21 cellular contexts compared by ENCODE assay signal in genomic region chr17:77036136-77036840, GRCh38.
DNase-seq lines count a peak whose midpoint lies in the region; ATAC-seq and FAIRE-seq lines count a peak whose summit lies in the region.
"Had no signal": no experiment of that assay in that cellular context is flagged by ENCODE, and none has a peak within 500 bp of the region (broad histone marks: within the 10 kb centered on the region; RNA-seq: fewer than 3 reads in every experiment).

No MANE protein-coding gene starts in this region.

- peaks cover 21% of the 10 kb centered on the region for H3K4me1 Mint-ChIP-seq in stimulated activated memory B cell treated with anti-CD40 and anti-IgM and Interleukin-4, amounts not matched to agents 10 μg/mL and 1 μg/mL and 100 μg/mL, for 72 hours
- peaks cover 3% of the 10 kb centered on the region for H3K4me1 Mint-ChIP-seq in T-helper 17 cell
- H3K4me1 Mint-ChIP-seq: activated CD4-positive, alpha-beta T cell treated with anti-CD3 and anti-CD28 coated beads, Interleukin-2, amount 10 ng/mL, durations not matched to agents 24 days and 14 days had no signal

- H3K4me3 Mint-ChIP-seq in stimulated activated memory B cell treated with anti-CD40 and anti-IgM and Interleukin-4, amounts not matched to agents 10 μg/mL and 1 μg/mL and 100 μg/mL, for 72 hours: no peak overlapping the region
- H3K4me3 Mint-ChIP-seq in T-helper 17 cell: no peak overlapping the region
- H3K4me3 Mint-ChIP-seq: activated CD4-positive, alpha-beta T cell treated with anti-CD3 and anti-CD28 coated beads, Interleukin-2, amount 10 ng/mL, durations not matched to agents 24 days and 14 days; activated T-cell treated with anti-CD3 and anti-CD28 coated beads, Interleukin-2, amount 50 U/mL, for 72 hours; T-helper 2 cell treated with Interferon-gamma antibody and Interleukin-4, amounts not matched to agents 5 μg/mL and 100 μg/mL, for 36 hours had no signal

- H3K9me3 ChIP-seq in T-helper 17 cell (ENCODE audit: control insufficient read depth, low read length, poor library complexity, severe bottlenecking): no peaks in the 10 kb centered on the region
- H3K9me3 ChIP-seq: adrenal gland, transverse colon had no signal

- peaks cover 89% of the 10 kb centered on the region for H3K27me3 Mint-ChIP-seq in stimulated activated memory B cell treated with anti-CD40 and anti-IgM and Interleukin-4, amounts not matched to agents 10 μg/mL and 1 μg/mL and 100 μg/mL, for 72 hours
- H3K27me3 Mint-ChIP-seq in T-helper 17 cell: peaks cover 30% of the 10 kb centered on the region

- peaks cover 7% of the 10 kb centered on the region for H3K9me3 Mint-ChIP-seq in stimulated activated memory B cell treated with anti-CD40 and anti-IgM and Interleukin-4, amounts not matched to agents 10 μg/mL and 1 μg/mL and 100 μg/mL, for 72 hours
- H3K9me3 Mint-ChIP-seq: T-helper 2 cell treated with Interferon-gamma antibody and Interleukin-4, amounts not matched to agents 5 μg/mL and 100 μg/mL, for 36 hours had no signal

- peak; percentile 21 for ATAC-seq in stimulated activated memory B cell treated with anti-CD40 and anti-IgM and Interleukin-4, amounts not matched to agents 10 μg/mL and 1 μg/mL and 100 μg/mL, for 72 hours
- ATAC-seq in GM18511 (IDR thresholded peaks at IDR 0.05; ENCODE audit: unreplicated experiment) (no peak), T-helper 17 cell (no peak), HG02870 (IDR thresholded peaks at IDR 0.05; ENCODE audit: unreplicated experiment) (no peak)
- ATAC-seq: activated T-cell treated with anti-CD3 and anti-CD28 coated beads, Interleukin-2, amount 50 U/mL, for 72 hours had no signal

- peak overlapping the region; percentile 61 for H3K27ac ChIP-seq in cingulate gyrus (ENCODE audit: low read depth, low read length)
- H3K27ac ChIP-seq: adrenal gland, transverse colon, VCaP had no signal

- peak; percentile 51 to 58 for DNase-seq in NCI-H524 (lab: John Stamatoyannopoulos, UW)
- no peak for DNase-seq in NCI-H524 treated with DMSO at 0.1 percent for 48 hours (lab: John Stamatoyannopoulos, UW)
- DNase-seq in HTR-8/SVneo (ENCODE audit: insufficient read length, low spot score): no peak
- no peak for DNase-seq in T-helper 17 cell
- DNase-seq: activated CD4-positive, alpha-beta T cell treated with anti-CD3 and anti-CD28 coated beads, Interleukin-2, amount 10 ng/mL, durations not matched to agents 24 days and 14 days; activated naive CD4-positive, alpha-beta T cell treated with Interleukin-2 at 50 U/mL for 16 hours; activated T-cell treated with anti-CD3 and anti-CD28 coated beads, Interleukin-2, amount 50 U/mL, for 72 hours; H7; IMR-90; NCI-H2171 had no signal

- H3K36me3 Mint-ChIP-seq in stimulated activated memory B cell treated with anti-CD40 and anti-IgM and Interleukin-4, amounts not matched to agents 10 μg/mL and 1 μg/mL and 100 μg/mL, for 72 hours: peaks cover 8% of the 10 kb centered on the region
- H3K36me3 Mint-ChIP-seq in T-helper 17 cell (ENCODE audit: low read depth): peaks cover 2% of the 10 kb centered on the region

- FAIRE-seq in HTR-8/SVneo (lab: Jason Lieb, UNC): peak; percentile 48
- FAIRE-seq: endometrium, keratinocyte had no signal

- H3K27ac Mint-ChIP-seq in stimulated activated memory B cell treated with anti-CD40 and anti-IgM and Interleukin-4, amounts not matched to agents 10 μg/mL and 1 μg/mL and 100 μg/mL, for 72 hours: no peak overlapping the region
- H3K27ac Mint-ChIP-seq in T-helper 17 cell: no peak overlapping the region
- H3K27ac Mint-ChIP-seq: activated CD4-positive, alpha-beta T cell treated with anti-CD3 and anti-CD28 coated beads, Interleukin-2, amount 10 ng/mL, durations not matched to agents 24 days and 14 days; activated T-cell treated with anti-CD3 and anti-CD28 coated beads, Interleukin-2, amount 50 U/mL, for 72 hours; progenitor cell of endocrine pancreas; T-helper 2 cell treated with Interferon-gamma antibody and Interleukin-4, amounts not matched to agents 5 μg/mL and 100 μg/mL, for 36 hours had no signal

Comparison
In these comparisons a context has a peak if more than half of its experiments do, and no peak if none do; other contexts are left out.
1. DNase-seq: peak in NCI-H524 (2 of 2); none in NCI-H524 treated with DMSO at 0.1 percent for 48 hours (single experiment), HTR-8/SVneo (single experiment) and T-helper 17 cell (0 of 3).